In genomic region chr17:78558181-78558850, GRCh38 we compare ENCODE assay signal across 1 cellular context.
TF ChIP-seq lines count a peak whose summit lies in the region.

No MANE protein-coding gene starts in this region.

TF ChIP-seq in HepG2, 621 proteins besides CTCF, POLR2A, EP300 and RAD21 (continued from another document and continues in another):
- TF ChIP-seq TEF (CRISPR knock-in tag; IDR thresholded peaks at IDR 0.05), result no peak
- no peak for TF ChIP-seq KMT2A (CRISPR knock-in tag; IDR thresholded peaks at IDR 0.05)
- no peak for TF ChIP-seq AHR (CRISPR knock-in tag; IDR thresholded peaks at IDR 0.05)
- no peak for TF ChIP-seq GABPA (IDR thresholded peaks at IDR 0.05; ENCODE audit: low read depth, low read length)
- TF ChIP-seq GABPA (CRISPR knock-in tag; IDR thresholded peaks at IDR 0.05; ENCODE audit: low read depth), result no peak
- TF ChIP-seq NFE2L2 (IDR thresholded peaks at IDR 0.05; ENCODE audit: low read length), result no peak
- TF ChIP-seq TMF1 (CRISPR knock-in tag; IDR thresholded peaks at IDR 0.05; ENCODE audit: low read depth), result no peak
- no peak for TF ChIP-seq PHF20 (CRISPR knock-in tag; IDR thresholded peaks at IDR 0.05)
- TF ChIP-seq ZSCAN5A (CRISPR knock-in tag; IDR thresholded peaks at IDR 0.05; ENCODE audit: borderline replicate concordance), result no peak
- no peak for TF ChIP-seq ZMYM3 (CRISPR knock-in tag; IDR thresholded peaks at IDR 0.05)
- TF ChIP-seq ETV6 (CRISPR knock-in tag; conservative IDR thresholded peaks at IDR 0.05), result 0 out of 2 replicates have a peak, but pooled peaks have one; percentile 14
- no peak for TF ChIP-seq ZNF781 (CRISPR knock-in tag; IDR thresholded peaks at IDR 0.05; ENCODE audit: borderline replicate concordance, not compliant biosample characterization)
- no peak for TF ChIP-seq PCBP1 (IDR thresholded peaks at IDR 0.05; ENCODE audit: borderline replicate concordance, low read depth, low read length)
- no peak for TF ChIP-seq ZNF3 (CRISPR knock-in tag; IDR thresholded peaks at IDR 0.05)
- no peak for TF ChIP-seq ZNF777 (CRISPR knock-in tag; IDR thresholded peaks at IDR 0.05)
- peak; percentile 79 for TF ChIP-seq FOXO1 (CRISPR knock-in tag; IDR thresholded peaks at IDR 0.05)
- TF ChIP-seq PAX8 (CRISPR knock-in tag; IDR thresholded peaks at IDR 0.05; ENCODE audit: borderline replicate concordance), result no peak
- TF ChIP-seq RARG (CRISPR knock-in tag; IDR thresholded peaks at IDR 0.05; ENCODE audit: low read depth), result no peak
- TF ChIP-seq EHMT2 (IDR thresholded peaks at IDR 0.05; ENCODE audit: borderline replicate concordance, low read depth, low read length), result no peak
- TF ChIP-seq ZBTB40 (IDR thresholded peaks at IDR 0.05), result no peak
- TF ChIP-seq ZBTB40 (CRISPR knock-in tag; IDR thresholded peaks at IDR 0.05), result 0 out of 2 replicates have a peak, but pooled peaks have one; percentile 43
- no peak for TF ChIP-seq ZNF589 (CRISPR knock-in tag; conservative IDR thresholded peaks at IDR 0.05)
- TF ChIP-seq SPEN (CRISPR knock-in tag; IDR thresholded peaks at IDR 0.05; ENCODE audit: low read depth), result no peak
- no peak for TF ChIP-seq BRF2 (CRISPR knock-in tag; IDR thresholded peaks at IDR 0.05)
- TF ChIP-seq ZNF296 (CRISPR knock-in tag; conservative IDR thresholded peaks at IDR 0.05), result no peak
- no peak for TF ChIP-seq ZNF598 (CRISPR knock-in tag; IDR thresholded peaks at IDR 0.05; ENCODE audit: borderline replicate concordance)
- TF ChIP-seq HOXA5 (CRISPR knock-in tag; IDR thresholded peaks at IDR 0.05), result no peak
- no peak for TF ChIP-seq ZNF776 (CRISPR knock-in tag; IDR thresholded peaks at IDR 0.05)
- no peak for TF ChIP-seq ZNF749 (CRISPR knock-in tag; IDR thresholded peaks at IDR 0.05; ENCODE audit: borderline replicate concordance)
- TF ChIP-seq ZNF205 (CRISPR knock-in tag; IDR thresholded peaks at IDR 0.05), result 0 out of 2 replicates have a peak, but pooled peaks have one; percentile 47
- TF ChIP-seq THYN1 (CRISPR knock-in tag; IDR thresholded peaks at IDR 0.05; ENCODE audit: borderline replicate concordance, low read depth), result no peak
- TF ChIP-seq SRSF1 (optimal IDR thresholded peaks at IDR 0.05; ENCODE audit: low read depth, low read length), result no peak
- no peak for TF ChIP-seq GLI4 (CRISPR knock-in tag; IDR thresholded peaks at IDR 0.05; ENCODE audit: borderline replicate concordance)
- TF ChIP-seq ATF4 (CRISPR knock-in tag; IDR thresholded peaks at IDR 0.05), result peak in 1 of 2 experiments; percentile 85; a peak in 2 of 4 replicates
- no peak for TF ChIP-seq RBAK (CRISPR knock-in tag; IDR thresholded peaks at IDR 0.05)
- no peak for TF ChIP-seq BCL3 (CRISPR knock-in tag; IDR thresholded peaks at IDR 0.05)
- no peak for TF ChIP-seq MZF1 (CRISPR knock-in tag; IDR thresholded peaks at IDR 0.05; ENCODE audit: borderline replicate concordance)
- TF ChIP-seq SP140L (CRISPR knock-in tag; IDR thresholded peaks at IDR 0.05; ENCODE audit: borderline replicate concordance), result no peak
- TF ChIP-seq AGO2 (optimal IDR thresholded peaks at IDR 0.05; ENCODE audit: low read depth, low read length), result no peak
- TF ChIP-seq CHD4 (IDR thresholded peaks at IDR 0.05; ENCODE audit: borderline replicate concordance, low read length), result peak; percentile 77; the same call in 1 of the 2 replicates
- no peak for TF ChIP-seq MYNN (CRISPR knock-in tag; IDR thresholded peaks at IDR 0.05; ENCODE audit: low read depth)
- no peak for TF ChIP-seq ZNF383 (CRISPR knock-in tag; IDR thresholded peaks at IDR 0.05; ENCODE audit: borderline replicate concordance)
- no peak for TF ChIP-seq NFRKB (IDR thresholded peaks at IDR 0.05)
- no peak for TF ChIP-seq ZNF619 (CRISPR knock-in tag; IDR thresholded peaks at IDR 0.05)
- 0 out of 2 replicates have a peak, but pooled peaks have one; percentile 74 for TF ChIP-seq ZNF614 (CRISPR knock-in tag; IDR thresholded peaks at IDR 0.05; ENCODE audit: borderline replicate concordance)
- no peak for TF ChIP-seq ZNF230 (CRISPR knock-in tag; IDR thresholded peaks at IDR 0.05)
- no peak for TF ChIP-seq PRDM15 (CRISPR knock-in tag; IDR thresholded peaks at IDR 0.05)
